Comparison of ENCODE assay signal across 8 cellular contexts in the genomic region with DNA sequence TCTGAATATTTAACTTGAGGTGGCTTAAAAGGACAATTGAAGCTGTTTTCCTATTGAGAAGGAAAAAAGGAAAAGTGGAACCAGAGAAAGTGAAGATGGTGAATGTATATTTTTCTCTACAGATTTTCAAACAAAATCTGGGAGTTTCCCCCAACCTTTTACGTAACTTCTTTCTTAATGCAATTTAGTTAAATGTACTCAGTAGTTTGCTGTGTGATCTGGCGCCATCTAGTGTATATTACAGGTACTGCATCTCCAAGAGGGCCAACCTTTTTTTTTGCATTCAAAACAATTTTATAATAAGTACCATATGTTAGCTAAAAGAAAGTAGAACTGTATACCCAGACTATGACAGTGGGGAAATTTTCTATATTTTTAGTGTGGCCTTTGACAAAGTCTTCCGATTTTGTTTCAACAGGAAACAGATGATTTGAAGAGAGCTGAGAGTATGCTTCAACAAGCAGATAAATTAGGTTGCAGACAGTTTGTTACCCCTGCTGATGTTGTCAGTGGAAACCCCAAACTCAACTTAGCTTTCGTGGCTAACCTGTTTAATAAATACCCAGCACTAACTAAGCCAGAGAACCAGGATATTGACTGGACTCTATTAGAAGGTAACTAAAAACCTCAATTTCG.
DNase-seq lines count a peak whose midpoint lies in the region; ATAC-seq lines count a peak whose summit lies in the region.

No MANE protein-coding gene starts in this region.

- H3K27me3 Mint-ChIP-seq in activated T-helper 17 cell treated with anti-CD3 and anti-CD28 coated beads, Interleukin-2, amount 50 U/mL, for 72 hours, result no peaks in the 10 kb centered on the region

- H3K9me3 Mint-ChIP-seq in activated T-helper 17 cell treated with anti-CD3 and anti-CD28 coated beads, Interleukin-2, amount 50 U/mL, for 72 hours, result no peaks in the 10 kb centered on the region

- H3K27ac Mint-ChIP-seq in activated T-helper 17 cell treated with anti-CD3 and anti-CD28 coated beads, Interleukin-2, amount 50 U/mL, for 72 hours, result no peak overlapping the region

- no peaks in the 10 kb centered on the region for H3K36me3 Mint-ChIP-seq in activated T-helper 17 cell treated with anti-CD3 and anti-CD28 coated beads, Interleukin-2, amount 50 U/mL, for 72 hours (ENCODE audit: low read depth)

- H3K4me1 Mint-ChIP-seq in activated T-helper 17 cell treated with anti-CD3 and anti-CD28 coated beads, Interleukin-2, amount 50 U/mL, for 72 hours, result no peaks in the 10 kb centered on the region

- no peak overlapping the region for H3K4me3 Mint-ChIP-seq in activated T-helper 17 cell treated with anti-CD3 and anti-CD28 coated beads, Interleukin-2, amount 50 U/mL, for 72 hours

- in situ Hi-C loops in Caki2 (cut with HindIII; ENCODE audit: low pct_unique_long_range_greater_than_20kb, low sequenced_read_pairs), result no loop called here

- ATAC-seq in GM19395 (IDR thresholded peaks at IDR 0.05; ENCODE audit: unreplicated experiment) (peak; percentile 71), HG03196 (IDR thresholded peaks at IDR 0.05; ENCODE audit: unreplicated experiment) (no peak)
- no peak for ATAC-seq in activated T-helper 17 cell treated with anti-CD3 and anti-CD28 coated beads, Interleukin-2, amount 50 U/mL, for 72 hours (replicated peaks)

- DNase-seq in Caki2 (ENCODE audit: low read depth), result peak; percentile 19
- DNase-seq in NCI-H524 (lab: John Stamatoyannopoulos, UW), result peak; percentile 3 to 64
- peak; percentile 40 for DNase-seq in amniotic epithelial cell (ENCODE audit: low read depth)
- DNase-seq in hepatic stellate cell (ENCODE audit: low spot score), result peak; percentile 24
- DNase-seq in stimulated activated CD4-positive, alpha-beta T cell treated with anti-CD3 and anti-CD28 coated beads, Interleukin-2, amount 100 ng/mL, for 24 hours, result peak; percentile 8 to 18
